9 cellular contexts compared by ENCODE assay signal in genomic region chr2:288743-289361, GRCh38. TPM values are rescaled to one million over a fixed set of nuclear protein-coding genes. Genes with fewer than 3 reads are reported as not detected.
A peak's percentile ranks its signal among the peaks of the same experiment; 100 is the strongest.
DNase-seq lines count a peak whose midpoint lies in the region; ATAC-seq and TF ChIP-seq lines count a peak whose summit lies in the region.
"Had no signal": no experiment of that assay in that cellular context is flagged by ENCODE, and none has a peak within 500 bp of the region (broad histone marks: within the 10 kb centered on the region; RNA-seq: fewer than 3 reads in every experiment).

No MANE protein-coding gene starts in this region.

- peak overlapping the region; percentile 40 to 45 (median 45) for H3K4me3 ChIP-seq in mammary epithelial cell (replicated peaks in 1 of 3; ENCODE audit: insufficient read depth in 1 of 3, low read depth in 2 of 3, low read length in 3 of 3)
- peak overlapping the region; percentile 64 for H3K4me3 ChIP-seq in lower lobe of right lung
- H3K4me3 ChIP-seq in tibial artery: peak overlapping the region; percentile 55 to 62

- no peaks in the 10 kb centered on the region for H3K36me3 ChIP-seq in mammary epithelial cell (ENCODE audit: insufficient read depth, low read length)
- peaks cover 8% of the 10 kb centered on the region for H3K36me3 ChIP-seq in lower lobe of right lung
- H3K36me3 ChIP-seq in tibial artery: peaks cover 0 to 6% (median 0%) of the 10 kb centered on the region in 3 donors

- 0% methylated on average over 5 of the region's 47 CpGs for WGBS in mammary epithelial cell (ENCODE audit: low coverage, missing lambda C conversion rate)

- TF ChIP-seq CTCF in mammary epithelial cell (conservative IDR thresholded peaks at IDR 0.05 in 1 of 2, IDR thresholded peaks at IDR 0.05 in 1 of 2; ENCODE audit: extremely low read depth in 1 of 2, insufficient read depth in 1 of 2, low read depth in 1 of 2, low read length in 2 of 2) (no peak), lower lobe of right lung (IDR thresholded peaks at IDR 0.05) (no peak), tibial artery (IDR thresholded peaks at IDR 0.05) (no peak)

- no peak overlapping the region for H3K27ac Mint-ChIP-seq in activated naive CD4-positive, alpha-beta T cell treated with anti-CD3 and anti-CD28 coated beads, Interleukin-2, amount 50 U/mL, for 24 hours
- H3K27ac Mint-ChIP-seq in activated naive CD4-positive, alpha-beta T cell treated with anti-CD3 and anti-CD28 coated beads, Interleukin-2, amount 50 U/mL, for 72 hours: no peak overlapping the region

- peaks cover 9% of the 10 kb centered on the region for H3K27me3 ChIP-seq in mammary epithelial cell (ENCODE audit: insufficient read depth, low read length)
- peaks cover 19% of the 10 kb centered on the region for H3K27me3 ChIP-seq in lower lobe of right lung (ENCODE audit: low read depth)
- peaks cover 0 to 35% of the 10 kb centered on the region in 2 donors for H3K27me3 ChIP-seq in tibial artery

- no peaks in the 10 kb centered on the region for H3K79me2 ChIP-seq in mammary epithelial cell (ENCODE audit: insufficient read depth, low read length)

- H3K4me2 ChIP-seq in mammary epithelial cell (ENCODE audit: insufficient read depth, low read depth, low read length): peak overlapping the region; percentile 85

- no peak for ATAC-seq in activated naive CD4-positive, alpha-beta T cell treated with anti-CD3 and anti-CD28 coated beads, Interleukin-2, amount 50 U/mL, for 72 hours
- ATAC-seq in lower lobe of right lung (peak; percentile 21 to 32), HG02610 (IDR thresholded peaks at IDR 0.05; ENCODE audit: unreplicated experiment) (no peak)

- no peaks in the 10 kb centered on the region for H4K20me1 ChIP-seq in mammary epithelial cell (ENCODE audit: insufficient read depth, low read length)

- H3K9me3 ChIP-seq in mammary epithelial cell (replicated peaks; ENCODE audit: insufficient read depth, low read length): no peaks in the 10 kb centered on the region
- no peaks in the 10 kb centered on the region for H3K9me3 ChIP-seq in lower lobe of right lung
- no peaks in the 10 kb centered on the region for H3K9me3 ChIP-seq in tibial artery

- no TSS peak for BruUV-seq in mammary epithelial cell (replicated peaks; lab: Mats Ljungman, UMichigan)

- H3K27ac ChIP-seq in mammary epithelial cell (ENCODE audit: insufficient read depth, low read depth, low read length) (no peak overlapping the region), lower lobe of right lung (peak overlapping the region; percentile 74), tibial artery (peak overlapping the region; percentile 68 to 83)

- peaks cover 15% of the 10 kb centered on the region for H3K27me3 Mint-ChIP-seq in activated naive CD4-positive, alpha-beta T cell treated with anti-CD3 and anti-CD28 coated beads, Interleukin-2, amount 50 U/mL, for 24 hours

- H2AFZ ChIP-seq in mammary epithelial cell (ENCODE audit: low read depth, low read length): no peak overlapping the region

- H3K9ac ChIP-seq in mammary epithelial cell (ENCODE audit: insufficient read depth, low read length): no peak overlapping the region

- peaks cover 7% of the 10 kb centered on the region for H3K4me1 Mint-ChIP-seq in activated naive CD4-positive, alpha-beta T cell treated with anti-CD3 and anti-CD28 coated beads, Interleukin-2, amount 50 U/mL, for 24 hours

- no peaks in the 10 kb centered on the region for H3K36me3 Mint-ChIP-seq in activated naive CD4-positive, alpha-beta T cell treated with anti-CD3 and anti-CD28 coated beads, Interleukin-2, amount 50 U/mL, for 24 hours
- peaks cover 0 to 9% of the 10 kb centered on the region in 2 donors for H3K36me3 Mint-ChIP-seq in activated naive CD4-positive, alpha-beta T cell treated with anti-CD3 and anti-CD28 coated beads, Interleukin-2, amount 50 U/mL, for 72 hours

- dilution Hi-C loops in mammary epithelial cell (cut with HindIII; ENCODE audit: low sequenced_read_pairs): no loop called here

- H3K4me1 ChIP-seq in mammary epithelial cell (ENCODE audit: insufficient read depth, low read length) (peaks cover 8% of the 10 kb centered on the region), lower lobe of right lung (peaks cover 30% of the 10 kb centered on the region), tibial artery (peaks cover 0 to 51% (median 38%) of the 10 kb centered on the region in 4 donors)

- intact Hi-C loops in mammary epithelial cell (cut with micrococcal nuclease) (no loop called here), lower lobe of right lung (cut with DNase I) (no loop called here), tibial artery (cut with DNase I; ENCODE audit: low total_unique reads) (no loop called here)

- CTCF ChIA-PET in mammary epithelial cell (lab: Charles Lee; ENCODE audit: low non-redundant PET): interaction anchor here (0.5 kb wide), 1 partner anchor 112 kb away, joined by 5 read pairs; no protein-coding TSS in a partner anchor

- in situ Hi-C loops in mammary epithelial cell (cut with MboI; ENCODE audit: low sequenced_read_pairs in 2 of 2): no loop called here

- no peaks in the 10 kb centered on the region for H3K9me3 Mint-ChIP-seq in activated naive CD4-positive, alpha-beta T cell treated with anti-CD3 and anti-CD28 coated beads, Interleukin-2, amount 50 U/mL, for 24 hours
- no peaks in the 10 kb centered on the region for H3K9me3 Mint-ChIP-seq in activated naive CD4-positive, alpha-beta T cell treated with anti-CD3 and anti-CD28 coated beads, Interleukin-2, amount 50 U/mL, for 72 hours

- H3K4me3 Mint-ChIP-seq in activated naive CD4-positive, alpha-beta T cell treated with anti-CD3 and anti-CD28 coated beads, Interleukin-2, amount 50 U/mL, for 24 hours: peak overlapping the region; percentile 55

- DNase-seq in activated naive CD4-positive, alpha-beta T cell treated with anti-CD3 and anti-CD28 coated beads, Interleukin-2, amount 50 U/mL, for 72 hours (ENCODE audit: low spot score in 2 of 2): no peak
- DNase-seq in mammary epithelial cell (no peak), lower lobe of right lung (no peak), tibial artery (peak in 1 of 2 donors; percentile 49), HCEC 1CT (no peak), CD1c-positive myeloid dendritic cell (ENCODE audit: extremely low spot score) (no peak)
- DNase-seq: activated effector memory CD4-positive, alpha-beta T cell treated with anti-CD3 and anti-CD28 coated beads, Interleukin-2, amount 50 U/mL, for 16 hours had no signal

RNA-seq across cellular contexts. Expression of gene ALKAL2, which starts 1.0 kb away (rescaled TPM):
- under 1 TPM in 1 of 2 donors, not detected in 1; 0.95 TPM for total RNA-seq in activated naive CD4-positive, alpha-beta T cell treated with anti-CD3 and anti-CD28 coated beads, Interleukin-2, amount 50 U/mL, for 72 hours
- not detected for total RNA-seq in mammary epithelial cell
- not detected for polyA plus RNA-seq in mammary epithelial cell
- not detected for polyA minus RNA-seq in mammary epithelial cell
- 6.7 TPM for total RNA-seq in lower lobe of right lung

RNA-seq across cellular contexts. Expression of gene ACP1, which starts 24.1 kb away (rescaled TPM):
- 100 to 1,000 TPM; 129 to 130 TPM for total RNA-seq in activated naive CD4-positive, alpha-beta T cell treated with anti-CD3 and anti-CD28 coated beads, Interleukin-2, amount 50 U/mL, for 72 hours
- total RNA-seq in mammary epithelial cell (100 to 1,000 TPM in 1 of 2 donors, 10 to 100 TPM in 1; 65.3 to 108 TPM), lower lobe of right lung (68.6 TPM)
- polyA plus RNA-seq in mammary epithelial cell: 80.8 TPM
- 69.1 TPM for polyA minus RNA-seq in mammary epithelial cell

RNA-seq across cellular contexts. Expression of gene SH3YL1, which starts 25.0 kb away (rescaled TPM):
- 10 to 100 TPM; 16.5 to 22.6 TPM for total RNA-seq in activated naive CD4-positive, alpha-beta T cell treated with anti-CD3 and anti-CD28 coated beads, Interleukin-2, amount 50 U/mL, for 72 hours
- total RNA-seq in mammary epithelial cell: 10 to 100 TPM; 50.3 to 61.3 TPM
- polyA plus RNA-seq in mammary epithelial cell: 26.6 TPM
- 57.3 TPM for polyA minus RNA-seq in mammary epithelial cell
- total RNA-seq in lower lobe of right lung: 42.2 TPM

Comparison
In these comparisons a context has a peak if more than half of its experiments do, and no peak if none do; other contexts are left out.
1. ATAC-seq: peak in lower lobe of right lung (2 of 2); none in activated naive CD4-positive, alpha-beta T cell treated with anti-CD3 and anti-CD28 coated beads, Interleukin-2, amount 50 U/mL, for 72 hours (0 of 2) and HG02610 (single experiment).
2. Peak in every context shown above with its lines, with median percentiles within 50 percentile points of each other: H3K4me3 ChIP-seq.